Comparison of ENCODE assay signal across 8 cellular contexts in the genomic region with DNA sequence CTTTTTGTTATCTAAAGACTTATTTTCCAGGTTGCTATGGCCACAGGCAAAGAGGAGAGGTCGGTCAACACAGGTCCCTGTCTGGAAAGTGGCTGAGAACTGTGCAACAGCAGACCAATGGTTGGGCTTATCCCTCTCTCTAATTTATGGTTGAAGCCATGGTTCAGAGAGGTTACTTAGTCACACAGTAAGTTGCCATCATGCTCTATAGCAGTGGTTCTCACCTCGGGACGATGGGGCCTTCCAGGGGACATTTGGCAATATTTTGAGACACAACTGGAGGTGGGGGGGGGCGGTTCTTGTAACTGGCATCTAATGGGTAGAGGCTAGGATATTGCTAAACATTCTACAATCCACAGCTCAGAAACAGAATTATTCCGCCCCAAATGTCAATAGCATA. TPM values are rescaled to one million over a fixed set of nuclear protein-coding genes. Genes with fewer than 3 reads are reported as not detected.
DNase-seq lines count a peak whose midpoint lies in the region; ATAC-seq, FAIRE-seq and TF ChIP-seq lines count a peak whose summit lies in the region.

No MANE protein-coding gene starts in this region.

- no peak for ATAC-seq in SK-N-SH treated with all-trans-retinoic acid at 6 μM for 48 hours
- ATAC-seq in T-cell (replicated peaks in 1 of 4): no peak
- ATAC-seq in HG02642 (IDR thresholded peaks at IDR 0.05; ENCODE audit: poor library complexity, unreplicated experiment): no peak

- H3K9me3 ChIP-seq in SK-N-SH (no peaks in the 10 kb centered on the region), hepatocyte (ENCODE audit: low read depth) (no peaks in the 10 kb centered on the region), spleen (no peaks in the 10 kb centered on the region)

- H3K4me3 ChIP-seq in SK-N-SH (ENCODE audit: low read depth in 2 of 2, low read length in 1 of 2) (peak overlapping the region in 1 of 2 experiments; percentile 80; a peak in 2 of 4 replicates), hepatocyte (no peak overlapping the region), spleen (peak overlapping the region in 1 of 8 donors; percentile 97)

- H3K9me2 ChIP-seq in SK-N-SH: no peaks in the 10 kb centered on the region
- H3K9me2 ChIP-seq in hepatocyte (replicated peaks; ENCODE audit: insufficient read depth): no peaks in the 10 kb centered on the region

- TF ChIP-seq CTCF in SK-N-SH (IDR thresholded peaks at IDR 0.05): no peak
- TF ChIP-seq CTCF in hepatocyte (IDR thresholded peaks at IDR 0.05; ENCODE audit: poor library complexity): no peak
- no peak for TF ChIP-seq CTCF in spleen (IDR thresholded peaks at IDR 0.05 in 8 of 11, conservative IDR thresholded peaks at IDR 0.05 in 3 of 11)
- no peak for TF ChIP-seq CTCF in CD14-positive monocyte (IDR thresholded peaks at IDR 0.05)

- H3K27me3 Mint-ChIP-seq in T-cell (no peaks in the 10 kb centered on the region), CD14-positive monocyte (ENCODE audit: low read depth in 3 of 3) (peaks cover 0 to 2% (median 1%) of the 10 kb centered on the region in 3 donors)

- H3F3A ChIP-seq in SK-N-SH (replicated peaks; ENCODE audit: insufficient read depth): peaks cover 8% of the 10 kb centered on the region

- H2AFZ ChIP-seq in SK-N-SH (ENCODE audit: low read depth) (peak overlapping the region; percentile 94), hepatocyte (no peak overlapping the region)

- 82% methylated on average over 5 of the region's 5 CpGs for WGBS in SK-N-SH (ENCODE audit: low lambda C conversion rate)
- 84% methylated on average over 5 of the region's 5 CpGs for WGBS in hepatocyte (ENCODE audit: low lambda C conversion rate, missing lambda C conversion rate)
- 50 to 81% (median 63%) methylated on average over 5 of the region's 5 CpGs for WGBS in spleen, 5 donors

- H3K4me2 ChIP-seq in SK-N-SH (peak overlapping the region; percentile 85), hepatocyte (peak overlapping the region; percentile 98)

- H3K36me3 ChIP-seq in SK-N-SH (replicated peaks in 1 of 2; ENCODE audit: control insufficient read depth in 1 of 2, insufficient read depth in 2 of 2, low read length in 1 of 2) (no peaks in the 10 kb centered on the region), hepatocyte (replicated peaks; ENCODE audit: insufficient read depth, low read depth) (no peaks in the 10 kb centered on the region), spleen (peaks cover 0 to 18% (median under 1%) of the 10 kb centered on the region in 6 donors)

- 0 out of 2 replicates have a peak overlapping the region, but pooled peaks have one; percentile 83 for H3K9ac ChIP-seq in SK-N-SH

- no peak for TF ChIP-seq RAD21 in SK-N-SH (IDR thresholded peaks at IDR 0.05; ENCODE audit: low read length)

- CTCF ChIA-PET in SK-N-SH (lab: Yijun Ruan, JAX): interaction anchor here (0.8 to 7.7 kb wide), 21 partner anchors 9 to 1526 kb away, joined by 3 to 84 read pairs (median 5); partner anchors contain the start of gene CRYM
- CTCF ChIA-PET in T-cell (lab: Charles Lee): interaction anchor here in 1 of 2 donors (0.7 kb wide), 1 partner anchor 89 kb away, joined by 7 read pairs; no protein-coding TSS in a partner anchor

- H3K27ac ChIP-seq in SK-N-SH (ENCODE audit: low read depth in 2 of 2, low read length in 1 of 2) (no peak overlapping the region), hepatocyte (peak overlapping the region; percentile 33), spleen (peak overlapping the region in 5 of 8 donors; percentile 52 to 85 (median 74))

- no peak for FAIRE-seq in H54 (lab: Jason Lieb, UNC)

- H3K9me3 Mint-ChIP-seq in T-cell (no peaks in the 10 kb centered on the region), CD14-positive monocyte (peaks cover 0 to 5% (median 0%) of the 10 kb centered on the region in 7 donors)

- H3K4me3 Mint-ChIP-seq in T-cell: peak overlapping the region; percentile 88 to 93 (median 92)
- H3K4me3 Mint-ChIP-seq in CD14-positive monocyte: no peak overlapping the region

- no peaks in the 10 kb centered on the region for H4K20me1 ChIP-seq in SK-N-SH (ENCODE audit: insufficient read depth)
- H4K20me1 ChIP-seq in hepatocyte (ENCODE audit: insufficient read depth, poor library complexity, severe bottlenecking): no peaks in the 10 kb centered on the region

- intact Hi-C loops in spleen (cut with DNase I; ENCODE audit: low total_unique reads): loop anchor here (10.0 kb wide), 2 partner anchors 147 to 1167 kb away; no protein-coding TSS in a partner anchor
- intact Hi-C loops in CD14-positive monocyte (cut with micrococcal nuclease): no loop called here

- H3K36me3 Mint-ChIP-seq in T-cell (peaks cover 11% of the 10 kb centered on the region), CD14-positive monocyte (peaks cover 14 to 16% of the 10 kb centered on the region in 2 donors)

- peak overlapping the region in 1 of 2 donors; percentile 86 for H3K27ac Mint-ChIP-seq in T-cell
- no peak overlapping the region for H3K27ac Mint-ChIP-seq in CD14-positive monocyte

- no peak for TF ChIP-seq EP300 in SK-N-SH (IDR thresholded peaks at IDR 0.05; ENCODE audit: borderline replicate concordance in 1 of 2, low read depth in 1 of 2, low read length in 1 of 2)

- no peaks in the 10 kb centered on the region for H3K79me2 ChIP-seq in SK-N-SH (ENCODE audit: insufficient read depth)
- H3K79me2 ChIP-seq in hepatocyte: no peaks in the 10 kb centered on the region

- DNase-seq in SK-N-SH (no peak), T-cell (no peak), hepatocyte (ENCODE audit: low spot score) (no peak), spleen (no peak), H54 (ENCODE audit: insufficient read length, low spot score) (no peak), CD14-positive monocyte (ENCODE audit: low spot score) (no peak)

- TF ChIP-seq POLR2A in spleen (IDR thresholded peaks at IDR 0.05) (no peak), H54 (IDR thresholded peaks at IDR 0.05; ENCODE audit: low read depth, low read length) (no peak)

- POLR2A ChIA-PET in SK-N-SH (lab: Yijun Ruan, JAX) (interaction anchor here (1.0 kb wide), 1 partner anchor 143 kb away, joined by 3 read pairs; no protein-coding TSS in a partner anchor), T-cell (lab: Charles Lee) (no interaction called here)

- H3K27me3 ChIP-seq in SK-N-SH (ENCODE audit: insufficient read depth) (no peaks in the 10 kb centered on the region), hepatocyte (no peaks in the 10 kb centered on the region), spleen (replicated peaks in 1 of 7) (no peaks in the 10 kb centered on the region)

- H3K4me1 Mint-ChIP-seq in T-cell (peaks cover 29 to 38% (median 29%) of the 10 kb centered on the region in 3 donors), CD14-positive monocyte (peaks cover 21% of the 10 kb centered on the region)

- H3K4me1 ChIP-seq in SK-N-SH (ENCODE audit: control insufficient read depth in 1 of 2, insufficient read depth in 2 of 2, low read depth in 1 of 2, low read length in 1 of 2): peaks cover 6 to 11% of the 10 kb centered on the region in 2 experiments; a peak in 3 of 4 replicates
- peaks cover 13% of the 10 kb centered on the region for H3K4me1 ChIP-seq in hepatocyte (ENCODE audit: insufficient read depth)
- H3K4me1 ChIP-seq in spleen: peaks cover 9 to 39% (median 28%) of the 10 kb centered on the region in 6 donors

TF ChIP-seq in SK-N-SH, 30 proteins besides CTCF, POLR2A, EP300 and RAD21 (continues in another document):
- TF ChIP-seq MEF2A (IDR thresholded peaks at IDR 0.05; ENCODE audit: borderline replicate concordance, low read depth): no peak
- TF ChIP-seq, protein P1, sequence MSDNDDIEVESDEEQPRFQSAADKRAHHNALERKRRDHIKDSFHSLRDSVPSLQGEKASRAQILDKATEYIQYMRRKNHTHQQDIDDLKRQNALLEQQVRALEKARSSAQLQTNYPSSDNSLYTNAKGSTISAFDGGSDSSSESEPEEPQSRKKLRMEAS (IDR thresholded peaks at IDR 0.05; ENCODE audit: low read depth): no peak

RNA-seq across cellular contexts. Expression of gene LDAF1, which starts 0.8 kb away (rescaled TPM):
- polyA plus RNA-seq in SK-N-SH (2012; rRNA removed) (10.0 and 12.8 TPM in 2 replicates), hepatocyte (10.2 and 16.0 TPM in 2 replicates), spleen (10 to 100 TPM in 1 of 3 donors, 1 to 10 TPM in 2; 6.3 to 12.3 (median 7.7) TPM), CD14-positive monocyte (10 to 100 TPM; 17.9 to 24.3 TPM)
- polyA plus RNA-seq in SK-N-SH (2012; cell fraction: cytosol; rRNA removed): 9.9 and 14.0 TPM in 2 replicates
- 3.7 and 3.8 TPM in 2 replicates for polyA plus RNA-seq in SK-N-SH (2012; cell fraction: nucleus; rRNA removed)
- total RNA-seq in T-cell (10 to 100 TPM; 11.0 to 15.2 (median 12.7) TPM), hepatocyte (32.4 and 37.4 TPM in 2 replicates), spleen (10 to 100 TPM in 6 of 7 donors, 1 to 10 TPM in 1; 9.3 to 22.1 (median 13.3) TPM)

RNA-seq across cellular contexts. Expression of gene DNAH3, which starts 7.0 kb away (rescaled TPM):
- polyA plus RNA-seq in SK-N-SH (2012; rRNA removed): not detected in 2 replicates
- 0.01 TPM in 2 replicates for polyA plus RNA-seq in SK-N-SH (2012; cell fraction: cytosol; rRNA removed)
- polyA plus RNA-seq in SK-N-SH (2012; cell fraction: nucleus; rRNA removed): 0.04 and 0.05 TPM in 2 replicates
- not detected for total RNA-seq in T-cell
- 0.12 and 0.37 TPM in 2 replicates for total RNA-seq in hepatocyte
- polyA plus RNA-seq in hepatocyte: 0.02 and 0.33 TPM in 2 replicates
- not detected for total RNA-seq in spleen
- under 1 TPM in 2 of 3 donors, not detected in 1; 0.02 to 0.03 TPM for polyA plus RNA-seq in spleen
- not detected for polyA plus RNA-seq in CD14-positive monocyte

RNA-seq across cellular contexts. Expression of gene ZP2, which starts 53.7 kb away (rescaled TPM):
- polyA plus RNA-seq in SK-N-SH (2012; rRNA removed): not detected in 2 replicates
- not detected in 2 replicates for polyA plus RNA-seq in SK-N-SH (2012; cell fraction: cytosol; rRNA removed)
- 0.02 TPM in 1 of 2 replicates, not detected in the other for polyA plus RNA-seq in SK-N-SH (2012; cell fraction: nucleus; rRNA removed)
- total RNA-seq in T-cell: not detected
- total RNA-seq in hepatocyte: 0.20 TPM in 1 of 2 replicates, not detected in the other
- polyA plus RNA-seq in hepatocyte: not detected in 2 replicates
- not detected for total RNA-seq in spleen
- polyA plus RNA-seq in spleen: not detected
- polyA plus RNA-seq in CD14-positive monocyte: not detected

Comparison
In these comparisons a context has a peak if more than half of its experiments do, and no peak if none do; other contexts are left out.
1. H3K27ac ChIP-seq: peak in hepatocyte (single experiment) and spleen (5 of 8); none in SK-N-SH (0 of 2).
2. H3K4me3 Mint-ChIP-seq: peak in T-cell (3 of 3); none in CD14-positive monocyte (0 of 2).